17 cellular contexts compared by ENCODE assay signal in the genomic region with DNA sequence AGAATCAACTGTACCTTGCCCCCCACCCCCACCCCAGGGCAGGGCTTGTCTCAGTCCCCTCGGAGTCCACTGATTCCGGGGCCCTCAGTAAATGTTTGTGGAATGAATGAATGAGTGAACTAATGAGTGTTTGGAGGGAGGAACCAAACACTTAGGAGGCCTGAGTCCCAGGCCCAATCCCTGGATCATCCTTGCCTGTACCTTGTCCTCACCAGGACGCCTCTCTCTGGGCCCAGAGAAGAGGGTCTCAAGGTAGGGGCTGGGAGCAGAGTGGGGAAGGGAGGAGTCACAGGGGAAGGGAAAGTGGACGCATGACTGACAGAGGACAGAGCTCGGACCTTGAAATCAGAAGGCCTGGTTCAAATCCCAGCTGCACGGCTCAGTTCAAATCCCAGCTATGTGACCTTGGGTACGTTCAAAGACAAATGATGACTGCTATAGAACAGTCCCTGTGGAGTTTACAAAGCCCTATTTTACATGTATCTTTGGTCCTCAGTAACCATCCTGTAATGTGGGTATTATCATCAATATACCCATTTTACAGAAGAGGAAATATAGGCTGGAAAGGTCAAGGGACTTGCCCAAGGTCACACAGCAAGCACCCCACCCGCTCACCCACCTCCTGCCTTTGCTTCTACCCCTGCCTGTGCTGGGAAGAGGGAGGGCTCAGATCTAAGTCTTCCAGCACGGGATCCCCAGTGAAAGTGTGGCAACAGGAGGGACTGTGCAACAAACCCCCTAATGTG. TPM values are rescaled to one million over a fixed set of nuclear protein-coding genes. Genes with fewer than 3 reads are reported as not detected.
"Had no signal": no experiment of that assay in that cellular context is flagged by ENCODE, and none has a peak within 500 bp of the region (broad histone marks: within the 10 kb centered on the region; RNA-seq: fewer than 3 reads in every experiment).

No MANE protein-coding gene starts in this region.

- H3K27me3 ChIP-seq: ascending aorta, breast epithelium, dorsolateral prefrontal cortex, gastrocnemius medialis, neural progenitor cell, ovary, sigmoid colon, upper lobe of right lung had no signal

- H3K36me3 Mint-ChIP-seq: neural progenitor cell, WTC11 had no signal

- H3K4me3 ChIP-seq: ascending aorta, breast epithelium, dorsolateral prefrontal cortex, gastrocnemius medialis, lower lobe of right lung, neural progenitor cell, ovary, sigmoid colon, spleen, thoracic aorta, upper lobe of right lung had no signal

- ATAC-seq: gastrocnemius medialis, left colon, lower lobe of right lung, upper lobe of right lung, WTC11 had no signal

- H3K4me3 Mint-ChIP-seq: activated CD4-positive, alpha-beta memory T cell treated with anti-CD3 and anti-CD28 coated beads, Interleukin-2, amount 10 ng/mL, durations not matched to agents 7 days and 5 days; activated T-helper 1 cell treated with anti-CD3 and anti-CD28 coated beads, Interleukin-12 subunit alpha, Interleukin-12 subunit beta, Interleukin-2, Interleukin-4 antibody, amounts not matched to agents 30 ng/mL and 10 ng/mL and 1 ng/mL, durations not matched to agents 14 hours and 24 hours and 36 hours; neural progenitor cell; WTC11 had no signal

- H3K9me3 Mint-ChIP-seq: activated CD4-positive, alpha-beta memory T cell treated with anti-CD3 and anti-CD28 coated beads, Interleukin-2, amount 10 ng/mL, durations not matched to agents 7 days and 5 days; activated T-helper 1 cell treated with anti-CD3 and anti-CD28 coated beads, Interleukin-12 subunit alpha, Interleukin-12 subunit beta, Interleukin-2, Interleukin-4 antibody, amounts not matched to agents 30 ng/mL and 10 ng/mL and 1 ng/mL, durations not matched to agents 14 hours and 24 hours and 36 hours; neural progenitor cell; WTC11 had no signal

- H3K9me3 ChIP-seq: ascending aorta, breast epithelium, gastrocnemius medialis, lower lobe of right lung, ovary, sigmoid colon, spleen, thoracic aorta, upper lobe of right lung had no signal

- H3K4me1 ChIP-seq: breast epithelium had no signal

- H3K36me3 ChIP-seq: ascending aorta, breast epithelium, gastrocnemius medialis, lower lobe of right lung, neural progenitor cell, ovary, sigmoid colon, spleen, thoracic aorta, upper lobe of right lung had no signal

- H3K27ac Mint-ChIP-seq: activated CD4-positive, alpha-beta memory T cell treated with anti-CD3 and anti-CD28 coated beads, Interleukin-2, amount 10 ng/mL, durations not matched to agents 7 days and 5 days; activated T-helper 1 cell treated with anti-CD3 and anti-CD28 coated beads, Interleukin-12 subunit alpha, Interleukin-12 subunit beta, Interleukin-2, Interleukin-4 antibody, amounts not matched to agents 30 ng/mL and 10 ng/mL and 1 ng/mL, durations not matched to agents 14 hours and 24 hours and 36 hours; neural progenitor cell; WTC11 had no signal

- H3K27me3 Mint-ChIP-seq: activated CD4-positive, alpha-beta memory T cell treated with anti-CD3 and anti-CD28 coated beads, Interleukin-2, amount 10 ng/mL, durations not matched to agents 7 days and 5 days had no signal

- DNase-seq: activated CD4-positive, alpha-beta memory T cell treated with anti-CD3 and anti-CD28 coated beads, Interleukin-2, amount 10 ng/mL, durations not matched to agents 7 days and 5 days; activated CD4-positive, alpha-beta T cell treated with anti-CD3 and anti-CD28 coated beads for 4 hours; dorsolateral prefrontal cortex; gastrocnemius medialis; left colon; lower lobe of right lung; ovary; sigmoid colon; spleen; upper lobe of right lung had no signal

- H3K27ac ChIP-seq: ascending aorta, breast epithelium, dorsolateral prefrontal cortex, gastrocnemius medialis, lower lobe of right lung, neural progenitor cell, ovary, sigmoid colon, spleen, thoracic aorta, upper lobe of right lung had no signal

RNA-seq across cellular contexts. Expression of gene SLC4A1, which starts 18.3 kb away (rescaled TPM):
- total RNA-seq: activated CD4-positive, alpha-beta memory T cell treated with anti-CD3 and anti-CD28 coated beads, Interleukin-2, amount 10 ng/mL, durations not matched to agents 7 days and 5 days; activated T-helper 1 cell treated with anti-CD3 and anti-CD28 coated beads, Interleukin-12 subunit alpha, Interleukin-12 subunit beta, Interleukin-2, Interleukin-4 antibody, amounts not matched to agents 30 ng/mL and 10 ng/mL and 1 ng/mL, durations not matched to agents 14 hours and 24 hours and 36 hours; left colon; pulmonary artery endothelial cell; WTC11 had no signal
- polyA plus RNA-seq: ovary had no signal

RNA-seq across cellular contexts. Expression of gene RUNDC3A, which starts 58.7 kb away (rescaled TPM):
- total RNA-seq: ascending aorta, gastrocnemius medialis had no signal
